Comparison of ENCODE assay signal across 9 cellular contexts in genomic region chr12:108772247-108772646, GRCh38. TPM values are rescaled to one million over a fixed set of nuclear protein-coding genes. Genes with fewer than 3 reads are reported as not detected.
DNase-seq lines count a peak whose midpoint lies in the region; ATAC-seq and TF ChIP-seq lines count a peak whose summit lies in the region.
"Had no signal": no experiment of that assay in that cellular context is flagged by ENCODE, and none has a peak within 500 bp of the region (broad histone marks: within the 10 kb centered on the region; RNA-seq: fewer than 3 reads in every experiment).

No MANE protein-coding gene starts in this region.

- peak overlapping the region; percentile 27; the same call in 1 of the 2 replicates for H3K9ac ChIP-seq in KMS-11

- peak; percentile 55 for DNase-seq in NCI-H82 (lab: John Stamatoyannopoulos, UW)
- no peak for DNase-seq in NCI-H82 treated with DMSO at 0.1 percent for 48 hours (lab: John Stamatoyannopoulos, UW; ENCODE audit: unreplicated experiment)
- DNase-seq in esophagus squamous epithelium (lab: John Stamatoyannopoulos, UW) = no peak
- no peak for DNase-seq in NCI-H1092 (lab: John Stamatoyannopoulos, UW)

- peaks cover 41% of the 10 kb centered on the region for H3K4me1 ChIP-seq in KMS-11 (ENCODE audit: low read depth, poor library complexity, severe bottlenecking)
- peaks cover 20 to 61% (median 44%) of the 10 kb centered on the region in 3 donors for H3K4me1 ChIP-seq in esophagus squamous epithelium

- H3K27me3 Mint-ChIP-seq in stimulated activated memory B cell treated with anti-CD40 and anti-IgM and Interleukin-4, amounts not matched to agents 10 μg/mL and 1 μg/mL and 100 μg/mL, for 72 hours = no peaks in the 10 kb centered on the region

- TF ChIP-seq CTCF in KMS-11 (conservative IDR thresholded peaks at IDR 0.05; ENCODE audit: low read depth, low read length) (no peak), esophagus squamous epithelium (IDR thresholded peaks at IDR 0.05) (no peak)

- no peaks in the 10 kb centered on the region for H3K9me3 Mint-ChIP-seq in stimulated activated memory B cell treated with anti-CD40 and anti-IgM and Interleukin-4, amounts not matched to agents 10 μg/mL and 1 μg/mL and 100 μg/mL, for 72 hours

- ATAC-seq in stimulated activated memory B cell treated with anti-CD40 and anti-IgM and Interleukin-4, amounts not matched to agents 10 μg/mL and 1 μg/mL and 100 μg/mL, for 72 hours = peak; percentile 58
- no peak for ATAC-seq in GM18498 (IDR thresholded peaks at IDR 0.05; ENCODE audit: unreplicated experiment)
- ATAC-seq in HG03442 (IDR thresholded peaks at IDR 0.05; ENCODE audit: unreplicated experiment) = no peak
- ATAC-seq: sciatic nerve had no signal

- no peak overlapping the region for H3K4me3 ChIP-seq in KMS-11 (IDR thresholded peaks at IDR 0.05; ENCODE audit: insufficient read depth, low read depth, low read length)
- no peak overlapping the region for H3K4me3 ChIP-seq in esophagus squamous epithelium

- 59 to 65% methylated on average over 2 of the region's 2 CpGs for WGBS in esophagus squamous epithelium, 2 donors

- no peaks in the 10 kb centered on the region for H3K36me3 Mint-ChIP-seq in stimulated activated memory B cell treated with anti-CD40 and anti-IgM and Interleukin-4, amounts not matched to agents 10 μg/mL and 1 μg/mL and 100 μg/mL, for 72 hours

- H3K27ac ChIP-seq in KMS-11 = peak overlapping the region; percentile 52
- peak overlapping the region in 3 of 4 donors; percentile 57 to 90 (median 87) for H3K27ac ChIP-seq in esophagus squamous epithelium

- peaks cover 39% of the 10 kb centered on the region for H3K4me1 Mint-ChIP-seq in stimulated activated memory B cell treated with anti-CD40 and anti-IgM and Interleukin-4, amounts not matched to agents 10 μg/mL and 1 μg/mL and 100 μg/mL, for 72 hours

- H4K20me1 ChIP-seq in KMS-11 (ENCODE audit: insufficient read depth) = no peaks in the 10 kb centered on the region

- peak overlapping the region; percentile 59 for H3K27ac Mint-ChIP-seq in stimulated activated memory B cell treated with anti-CD40 and anti-IgM and Interleukin-4, amounts not matched to agents 10 μg/mL and 1 μg/mL and 100 μg/mL, for 72 hours

- H3K27me3 ChIP-seq in KMS-11 (ENCODE audit: insufficient read depth, low read depth) (no peaks in the 10 kb centered on the region), esophagus squamous epithelium (no peaks in the 10 kb centered on the region)

- no peak overlapping the region for H3K4me3 Mint-ChIP-seq in stimulated activated memory B cell treated with anti-CD40 and anti-IgM and Interleukin-4, amounts not matched to agents 10 μg/mL and 1 μg/mL and 100 μg/mL, for 72 hours

- TF ChIP-seq POLR2A in esophagus squamous epithelium (IDR thresholded peaks at IDR 0.05) = no peak

- peak overlapping the region; percentile 80 for H3K4me2 ChIP-seq in KMS-11

- no peak overlapping the region for H2AFZ ChIP-seq in KMS-11 (ENCODE audit: low read depth)

- H3K9me3 ChIP-seq in esophagus squamous epithelium = no peaks in the 10 kb centered on the region

- H3K79me2 ChIP-seq in KMS-11 (ENCODE audit: insufficient read depth, low read depth) = no peaks in the 10 kb centered on the region

- intact Hi-C loops in esophagus squamous epithelium (cut with DNase I) = no loop called here

- H3K36me3 ChIP-seq in KMS-11 (ENCODE audit: insufficient read depth) (no peaks in the 10 kb centered on the region), esophagus squamous epithelium (no peaks in the 10 kb centered on the region)

RNA-seq across cellular contexts. Expression of gene CORO1C, which starts 40.9 kb away (rescaled TPM):
- total RNA-seq in esophagus squamous epithelium = 100 to 1,000 TPM in 3 of 4 donors, 10 to 100 TPM in 1; 67.2 to 142 (median 114) TPM
